Comparison of ENCODE assay signal across 8 cellular contexts in genomic region chrX:69493193-69493592, GRCh38. TPM values are rescaled to one million over a fixed set of nuclear protein-coding genes. Genes with fewer than 3 reads are reported as not detected.
DNase-seq lines count a peak whose midpoint lies in the region; ATAC-seq lines count a peak whose summit lies in the region.

No MANE protein-coding gene starts in this region.

- no peaks in the 10 kb centered on the region for H3K27me3 ChIP-seq in H7 (ENCODE audit: control insufficient read depth, insufficient read depth, low read length)
- no peaks in the 10 kb centered on the region for H3K27me3 ChIP-seq in aorta (ENCODE audit: control insufficient read depth in 1 of 2, insufficient read depth in 2 of 2, low read length in 1 of 2)

- ATAC-seq in GM19324 (IDR thresholded peaks at IDR 0.05; ENCODE audit: low FRiP score, unreplicated experiment) (no peak), aorta (ENCODE audit: low FRiP score) (no peak)

- WGBS in aorta, 2 donors: 11 to 15% methylated on average over 5 of the region's 5 CpGs

- no peaks in the 10 kb centered on the region for H3K9me3 ChIP-seq in aorta (ENCODE audit: control insufficient read depth, low read length)

- H3K36me3 ChIP-seq in H7 (replicated peaks; ENCODE audit: control insufficient read depth, insufficient read depth, low read length) (no peaks in the 10 kb centered on the region), aorta (ENCODE audit: control insufficient read depth in 1 of 2, insufficient read depth in 2 of 2, low read length in 1 of 2) (no peaks in the 10 kb centered on the region)

- H3K27ac ChIP-seq in aorta (ENCODE audit: low read depth in 1 of 2, low read length in 2 of 2): no peak overlapping the region

- H3K4me3 ChIP-seq in H7 (ENCODE audit: insufficient read depth, low read depth, low read length) (no peak overlapping the region), aorta (ENCODE audit: low read length in 2 of 2) (no peak overlapping the region)

- DNase-seq in D341Med (ENCODE audit: low spot score) (peak; percentile 62), H7 (peak; percentile 47), SK-N-DZ (ENCODE audit: low spot score) (peak; percentile 31), fibroblast of peridontal ligament (ENCODE audit: extremely low read depth) (peak; percentile 0), aorta (no peak), T1000 (lab: John Stamatoyannopoulos, UW) (no peak)
- peak; percentile 40 to 44 for DNase-seq in stimulated activated CD4-positive, alpha-beta T cell treated with anti-CD3 and anti-CD28 coated beads, Interleukin-2, amount 100 ng/mL, for 24 hours

- intact Hi-C loops in aorta (cut with DNase I): loop anchor here in 1 of 2 donors (5.0 kb wide), 1 partner anchor 604 kb away; no protein-coding TSS in a partner anchor

- no peaks in the 10 kb centered on the region for H3K4me1 ChIP-seq in aorta (ENCODE audit: control insufficient read depth in 1 of 2, insufficient read depth in 2 of 2, low read length in 2 of 2)

RNA-seq across cellular contexts. Expression of gene NALF2, which starts 10.9 kb away (rescaled TPM):
- 5.4 and 7.4 TPM in 2 replicates for total RNA-seq in H7 (2014; rRNA removed; shearing (Covaris generic))
- 2.9 and 3.2 TPM in 2 replicates for polyA plus RNA-seq in SK-N-DZ (2014; cell fraction: cytosol; rRNA removed)
- polyA plus RNA-seq in SK-N-DZ (2014; cell fraction: nucleus; rRNA removed): 0.82 and 1.1 TPM in 2 replicates
- under 1 TPM in 1 of 2 donors, not detected in 1; 0.26 TPM for total RNA-seq in aorta
- under 1 TPM in 1 of 2 donors, not detected in 1; 0.13 TPM for polyA plus RNA-seq in aorta

Comparison
In these comparisons a context has a peak if more than half of its experiments do, and no peak if none do; other contexts are left out.
1. DNase-seq: peak in D341Med (single experiment), H7 (single experiment), SK-N-DZ (single experiment), fibroblast of peridontal ligament (single experiment) and stimulated activated CD4-positive, alpha-beta T cell treated with anti-CD3 and anti-CD28 coated beads, Interleukin-2, amount 100 ng/mL, for 24 hours (2 of 2); none in aorta (0 of 2) and T1000 (single experiment).